1 cellular context compared by ENCODE assay signal in the genomic region with DNA sequence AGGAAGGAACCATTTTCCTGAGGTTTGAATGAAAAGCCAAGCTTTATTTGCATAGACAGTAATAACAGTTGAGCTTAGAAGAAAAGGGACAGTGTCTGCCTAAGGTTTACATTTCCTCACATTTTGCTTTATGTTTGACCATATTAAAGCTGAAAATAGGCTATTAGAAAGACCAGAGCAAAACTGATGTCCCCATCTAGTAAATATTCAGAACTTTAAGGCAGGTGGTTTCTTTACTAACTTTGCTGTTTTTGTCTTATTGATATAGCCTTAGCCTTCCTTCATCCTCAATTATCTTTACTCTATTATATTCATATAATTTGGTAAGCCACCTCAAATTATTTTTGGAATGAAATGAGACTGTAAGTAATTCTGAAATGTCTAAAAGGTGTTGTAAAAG.
TF ChIP-seq lines count a peak whose summit lies in the region.

No MANE protein-coding gene starts in this region.

TF ChIP-seq in GM23338, 12 proteins besides CTCF, POLR2A, EP300 and RAD21 (continued from another document):
- TF ChIP-seq EZH2phosphoT487 (IDR thresholded peaks at IDR 0.05; ENCODE audit: unreplicated experiment) (no peak), ZNF114 (CRISPR knock-in tag; IDR thresholded peaks at IDR 0.05) (no peak)
TF ChIP-seq in GM23338: peak in this region for 0.
